ENCODE assay signal across 16 cellular contexts in the genomic region with DNA sequence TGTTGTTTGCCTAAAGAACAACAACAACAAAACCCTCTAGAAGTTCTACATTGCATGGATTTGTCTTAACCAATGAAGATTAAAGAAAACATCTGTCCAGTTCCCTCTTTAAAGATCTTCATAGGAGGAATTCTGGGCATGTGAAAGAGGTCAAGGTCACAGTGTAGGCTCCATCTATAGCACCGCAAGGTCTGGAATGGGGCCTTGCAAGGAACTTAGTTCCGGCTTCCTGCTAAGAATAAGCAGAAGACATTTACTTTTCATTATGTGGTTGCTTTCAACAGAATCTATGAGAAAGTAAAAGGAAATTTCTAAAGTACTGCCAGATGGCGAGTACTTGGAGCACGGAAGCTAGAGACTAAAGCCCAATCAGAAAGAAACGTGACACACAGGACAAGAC.
"Had no signal": no experiment of that assay in that cellular context is flagged by ENCODE, and none has a peak within 500 bp of the region (broad histone marks: within the 10 kb centered on the region; RNA-seq: fewer than 3 reads in every experiment).

No MANE protein-coding gene starts in this region.

- H3K9me3 ChIP-seq: body of pancreas, lower lobe of right lung, thyroid gland had no signal

- H3K9me3 Mint-ChIP-seq: activated CD4-positive, alpha-beta T cell treated with anti-CD3 and anti-CD28 coated beads, Interleukin-2, amount 10 ng/mL, durations not matched to agents 7 days and 5 days; activated T-cell treated with anti-CD3 and anti-CD28 coated beads, Interleukin-2, amount 50 U/mL, for 72 hours; T-helper 2 cell treated with Interferon-gamma antibody and Interleukin-4, amounts not matched to agents 5 μg/mL and 100 μg/mL, for 36 hours had no signal

- DNase-seq: activated CD4-positive, alpha-beta T cell treated with anti-CD3 and anti-CD28 coated beads, Interleukin-2, amount 10 ng/mL, durations not matched to agents 7 days and 5 days; activated CD8-positive, alpha-beta memory T cell treated with anti-CD3 and anti-CD28 coated beads, Interleukin-2, amount 50 U/mL, for 48 hours; activated gamma-delta T cell treated with Interleukin-2 at 50 U/mL for 16 hours; activated T-cell treated with anti-CD3 and anti-CD28 coated beads, Interleukin-2, amount 50 U/mL, for 72 hours; amniotic stem cell; body of pancreas; central memory CD4-positive, alpha-beta T cell; effector CD8-positive, alpha-beta T cell; left cardiac atrium; lower lobe of right lung; midbrain; stimulated activated CD4-positive, alpha-beta T cell treated with anti-CD3 and anti-CD28 coated beads, Interleukin-2, amount 100 ng/mL, for 48 hours; thyroid gland had no signal

- H3K27me3 Mint-ChIP-seq: activated CD4-positive, alpha-beta T cell treated with anti-CD3 and anti-CD28 coated beads, Interleukin-2, amount 10 ng/mL, durations not matched to agents 7 days and 5 days; activated naive CD8-positive, alpha-beta T cell had no signal

- H3K27me3 ChIP-seq: body of pancreas, thyroid gland had no signal

- ATAC-seq: activated T-cell treated with anti-CD3 and anti-CD28 coated beads, Interleukin-2, amount 50 U/mL, for 72 hours; body of pancreas; left cardiac atrium; lower lobe of right lung; stimulated activated memory B cell treated with anti-CD40 and anti-IgM and Interleukin-4, amounts not matched to agents 10 μg/mL and 1 μg/mL and 100 μg/mL, for 72 hours had no signal

- H3K4me3 Mint-ChIP-seq: activated CD4-positive, alpha-beta T cell treated with anti-CD3 and anti-CD28 coated beads, Interleukin-2, amount 10 ng/mL, durations not matched to agents 7 days and 5 days; activated naive CD8-positive, alpha-beta T cell; activated T-cell treated with anti-CD3 and anti-CD28 coated beads, Interleukin-2, amount 50 U/mL, for 72 hours; stimulated activated memory B cell treated with anti-CD40 and anti-IgM and Interleukin-4, amounts not matched to agents 10 μg/mL and 1 μg/mL and 100 μg/mL, for 72 hours; T-helper 2 cell treated with Interferon-gamma antibody and Interleukin-4, amounts not matched to agents 5 μg/mL and 100 μg/mL, for 36 hours had no signal

- H3K4me3 ChIP-seq: body of pancreas, lower lobe of right lung, thyroid gland had no signal

- H3K36me3 ChIP-seq: lower lobe of right lung, thyroid gland had no signal

- H3K27ac ChIP-seq: body of pancreas, lower lobe of right lung, thyroid gland had no signal

- H3K27ac Mint-ChIP-seq: activated CD4-positive, alpha-beta T cell treated with anti-CD3 and anti-CD28 coated beads, Interleukin-2, amount 10 ng/mL, durations not matched to agents 7 days and 5 days; activated naive CD8-positive, alpha-beta T cell; activated T-cell treated with anti-CD3 and anti-CD28 coated beads, Interleukin-2, amount 50 U/mL, for 72 hours; stimulated activated memory B cell treated with anti-CD40 and anti-IgM and Interleukin-4, amounts not matched to agents 10 μg/mL and 1 μg/mL and 100 μg/mL, for 72 hours; T-helper 2 cell treated with Interferon-gamma antibody and Interleukin-4, amounts not matched to agents 5 μg/mL and 100 μg/mL, for 36 hours had no signal

- H3K36me3 Mint-ChIP-seq: stimulated activated memory B cell treated with anti-CD40 and anti-IgM and Interleukin-4, amounts not matched to agents 10 μg/mL and 1 μg/mL and 100 μg/mL, for 72 hours had no signal
